Comparison of ENCODE assay signal across 15 cellular contexts in the genomic region with DNA sequence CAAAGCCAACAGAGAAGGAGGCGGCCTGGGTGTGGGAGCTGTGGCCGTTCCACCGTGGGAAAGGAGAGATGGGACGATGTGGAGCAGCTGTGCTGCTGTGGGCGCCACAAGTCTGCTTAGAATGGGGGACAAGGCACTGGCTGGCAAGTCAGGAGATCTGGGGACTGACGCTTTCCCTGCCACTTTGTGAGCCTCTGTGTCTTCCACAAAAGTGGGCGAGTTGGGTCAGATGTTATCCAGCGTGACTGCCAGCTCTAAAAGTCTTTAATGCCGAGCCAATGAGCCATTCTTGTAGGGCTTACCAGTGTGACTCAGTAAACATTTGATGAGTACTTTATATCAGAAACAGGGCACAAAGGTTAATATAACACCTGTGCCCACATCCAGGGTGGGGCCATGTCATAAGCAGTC.
DNase-seq lines count a peak whose midpoint lies in the region; ATAC-seq and TF ChIP-seq lines count a peak whose summit lies in the region.
"Had no signal": no experiment of that assay in that cellular context is flagged by ENCODE, and none has a peak within 500 bp of the region (broad histone marks: within the 10 kb centered on the region; RNA-seq: fewer than 3 reads in every experiment).

No MANE protein-coding gene starts in this region.

- WGBS in right lobe of liver (ENCODE audit: insufficient coverage, low coverage, low lambda C conversion rate, missing lambda C conversion rate) = 63% methylated on average over 9 of the region's 9 CpGs

- TF ChIP-seq CTCF in right lobe of liver (IDR thresholded peaks at IDR 0.05) = no peak

- H3K4me3 ChIP-seq in right lobe of liver = no peak overlapping the region
- H3K4me3 ChIP-seq: A549, lung, thoracic aorta had no signal

- no peaks in the 10 kb centered on the region for H3K9me3 ChIP-seq in right lobe of liver
- H3K9me3 ChIP-seq: A549, thoracic aorta had no signal

- no peak for TF ChIP-seq POLR2A in right lobe of liver (IDR thresholded peaks at IDR 0.05)

- peaks cover 0 to 40% (median 5%) of the 10 kb centered on the region in 4 donors for H3K4me1 ChIP-seq in right lobe of liver

- ATAC-seq in right lobe of liver (peak in 3 of 4 donors; percentile 33 to 75 (median 56)), HG03196 (IDR thresholded peaks at IDR 0.05; ENCODE audit: unreplicated experiment) (no peak)
- ATAC-seq: A549 had no signal

- no peaks in the 10 kb centered on the region for H3K27me3 Mint-ChIP-seq in activated T-cell treated with anti-CD3 and anti-CD28 coated beads, Interleukin-2, amount 50 U/mL, for 24 hours

- H3K4me3 Mint-ChIP-seq in activated T-cell treated with anti-CD3 and anti-CD28 coated beads, Interleukin-2, amount 50 U/mL, for 24 hours = no peak overlapping the region

- intact Hi-C loops in right lobe of liver (cut with DNase I) = no loop called here

- H3K27ac ChIP-seq in caudate nucleus (ENCODE audit: low read depth, low read length) = peak overlapping the region; percentile 32
- no peak overlapping the region for H3K27ac ChIP-seq in right lobe of liver
- H3K27ac ChIP-seq: A549, HL-60, thoracic aorta had no signal

- H3K27me3 ChIP-seq in right lobe of liver = no peaks in the 10 kb centered on the region

- peak overlapping the region; percentile 50 for H3K27ac Mint-ChIP-seq in activated T-cell treated with anti-CD3 and anti-CD28 coated beads, Interleukin-2, amount 50 U/mL, for 24 hours

- H3K9me3 Mint-ChIP-seq in activated T-cell treated with anti-CD3 and anti-CD28 coated beads, Interleukin-2, amount 50 U/mL, for 24 hours = no peaks in the 10 kb centered on the region

- H3K36me3 ChIP-seq in right lobe of liver = no peaks in the 10 kb centered on the region
- H3K36me3 ChIP-seq: thoracic aorta had no signal

- H3K4me1 Mint-ChIP-seq in activated T-cell treated with anti-CD3 and anti-CD28 coated beads, Interleukin-2, amount 50 U/mL, for 24 hours (ENCODE audit: low read depth) = peaks cover 91% of the 10 kb centered on the region

- H3K36me3 Mint-ChIP-seq in activated T-cell treated with anti-CD3 and anti-CD28 coated beads, Interleukin-2, amount 50 U/mL, for 24 hours (ENCODE audit: low read depth) = peaks cover 39% of the 10 kb centered on the region

- DNase-seq in activated T-cell treated with anti-CD3 and anti-CD28 coated beads, Interleukin-2, amount 50 U/mL, for 24 hours = no peak
- no peak for DNase-seq in activated T-cell treated with anti-CD3 and anti-CD28 coated beads for 4 hours
- DNase-seq in caudate nucleus (lab: John Stamatoyannopoulos, UW) = peak in 46 of 61 donors; percentile 3 to 68 (median 32)
- DNase-seq in right lobe of liver = no peak
- DNase-seq in superior temporal gyrus (ENCODE audit: extremely low spot score) = peak; percentile 79
- DNase-seq in NCI-H1930 (lab: John Stamatoyannopoulos, UW) = no peak
- no peak for DNase-seq in stimulated activated CD4-positive, alpha-beta T cell treated with anti-CD3 and anti-CD28 coated beads, Interleukin-12 subunit alpha, Interleukin-12 subunit beta, amount 100 ng/mL, for 4 hours
- DNase-seq: activated CD4-positive, alpha-beta T cell treated with anti-CD3 and anti-CD28 coated beads, Interleukin-2, amount 50 U/mL, for 48 hours; NCI-H1694; stimulated activated CD4-positive, alpha-beta T cell treated with anti-CD3 and anti-CD28 coated beads, Interleukin-2, amount 100 ng/mL, for 24 hours had no signal

Comparison
In these comparisons a context has a peak if more than half of its experiments do, and no peak if none do; other contexts are left out.
1. DNase-seq: peak in caudate nucleus (46 of 61) and superior temporal gyrus (single experiment); none in activated T-cell treated with anti-CD3 and anti-CD28 coated beads, Interleukin-2, amount 50 U/mL, for 24 hours (single experiment), activated T-cell treated with anti-CD3 and anti-CD28 coated beads for 4 hours (single experiment), right lobe of liver (0 of 3), NCI-H1930 (0 of 2) and stimulated activated CD4-positive, alpha-beta T cell treated with anti-CD3 and anti-CD28 coated beads, Interleukin-12 subunit alpha, Interleukin-12 subunit beta, amount 100 ng/mL, for 4 hours (single experiment).